ENCODE assay signal across 17 cellular contexts in genomic region chr13:87777395-87777794, GRCh38.
A peak's percentile ranks its signal among the peaks of the same experiment; 100 is the strongest.
DNase-seq lines count a peak whose midpoint lies in the region; FAIRE-seq and TF ChIP-seq lines count a peak whose summit lies in the region.
"Had no signal": no experiment of that assay in that cellular context is flagged by ENCODE, and none has a peak within 500 bp of the region (broad histone marks: within the 10 kb centered on the region; RNA-seq: fewer than 3 reads in every experiment).

No MANE protein-coding gene starts in this region.

- peak; percentile 23 for DNase-seq in MCF 10A (ENCODE audit: unreplicated experiment)
- DNase-seq in breast epithelium (ENCODE audit: low spot score in 2 of 2): no peak
- peak; percentile 27 for DNase-seq in OCI-M1 (lab: John Stamatoyannopoulos, UW)
- peak; percentile 13 for DNase-seq in choroid plexus epithelial cell (ENCODE audit: low read depth)
- peak; percentile 22 for DNase-seq in superior temporal gyrus (ENCODE audit: extremely low spot score)
- DNase-seq in SKM-1 treated with dmso at 0.1 percent for 144 hours (lab: John Stamatoyannopoulos, UW; ENCODE audit: unreplicated experiment): no peak
- DNase-seq in dorsolateral prefrontal cortex: no peak
- DNase-seq in D721Med (ENCODE audit: insufficient read length, low spot score): no peak
- DNase-seq: activated CD4-positive, CD25-positive, alpha-beta regulatory T cell treated with anti-CD3 and anti-CD28 coated beads, Interleukin-2, amount 50 U/mL, for 72 hours; activated naive CD4-positive, alpha-beta T cell treated with anti-CD3 and anti-CD28 coated beads, Interleukin-2, amount 10 ng/mL, durations not matched to agents 7 days and 5 days; glutamatergic neuron; mucosa of descending colon; ovary; PC-9; spleen; T-helper 1 cell had no signal

- H3K27me3 ChIP-seq in breast epithelium (no peaks in the 10 kb centered on the region), dorsolateral prefrontal cortex (no peaks in the 10 kb centered on the region)
- H3K27me3 ChIP-seq: ovary, spleen had no signal

- no peaks in the 10 kb centered on the region for H3K36me3 ChIP-seq in breast epithelium
- H3K36me3 ChIP-seq: ovary, spleen had no signal

- H3K9me3 ChIP-seq in breast epithelium: no peaks in the 10 kb centered on the region
- H3K9me3 ChIP-seq: mucosa of descending colon, ovary, spleen had no signal

- CTCF ChIA-PET in MCF 10A (lab: Yijun Ruan, JAX): interaction anchor here (0.5 to 0.7 kb wide), 2 partner anchors 16 to 876 kb away, joined by 3 to 4 read pairs; no protein-coding TSS in a partner anchor

- H3K4me3 ChIP-seq in breast epithelium (no peak overlapping the region), choroid plexus epithelial cell (ENCODE audit: low read depth, low read length) (no peak overlapping the region), dorsolateral prefrontal cortex (no peak overlapping the region)
- H3K4me3 ChIP-seq: mucosa of descending colon, ovary, PC-9, spleen had no signal

- no peaks in the 10 kb centered on the region for H3K36me3 Mint-ChIP-seq in MCF 10A (ENCODE audit: insufficient read depth, unreplicated experiment)
- H3K36me3 Mint-ChIP-seq: activated naive CD4-positive, alpha-beta T cell treated with anti-CD3 and anti-CD28 coated beads, Interleukin-2, amount 10 ng/mL, durations not matched to agents 7 days and 5 days had no signal

- no peaks in the 10 kb centered on the region for H3K27me3 Mint-ChIP-seq in MCF 10A (ENCODE audit: insufficient read depth, unreplicated experiment)
- H3K27me3 Mint-ChIP-seq: activated naive CD4-positive, alpha-beta T cell treated with anti-CD3 and anti-CD28 coated beads, Interleukin-2, amount 10 ng/mL, durations not matched to agents 7 days and 5 days had no signal

- H3K4me1 Mint-ChIP-seq in MCF 10A (ENCODE audit: insufficient read depth, unreplicated experiment): no peaks in the 10 kb centered on the region
- H3K4me1 Mint-ChIP-seq: activated naive CD4-positive, alpha-beta T cell treated with anti-CD3 and anti-CD28 coated beads, Interleukin-2, amount 10 ng/mL, durations not matched to agents 7 days and 5 days had no signal

- H3K9me3 Mint-ChIP-seq in MCF 10A (ENCODE audit: unreplicated experiment): no peaks in the 10 kb centered on the region

- no peak overlapping the region for H3K4me3 Mint-ChIP-seq in MCF 10A (ENCODE audit: unreplicated experiment)
- H3K4me3 Mint-ChIP-seq: activated naive CD4-positive, alpha-beta T cell treated with anti-CD3 and anti-CD28 coated beads, Interleukin-2, amount 10 ng/mL, durations not matched to agents 7 days and 5 days had no signal

- POLR2A ChIA-PET in MCF 10A (lab: Yijun Ruan, JAX): no interaction called here

- H3K27ac Mint-ChIP-seq in MCF 10A (ENCODE audit: low read depth, unreplicated experiment): no peak overlapping the region
- H3K27ac Mint-ChIP-seq: activated naive CD4-positive, alpha-beta T cell treated with anti-CD3 and anti-CD28 coated beads, Interleukin-2, amount 10 ng/mL, durations not matched to agents 7 days and 5 days had no signal

- no peak for TF ChIP-seq POLR2A in breast epithelium (IDR thresholded peaks at IDR 0.05)

- no peaks in the 10 kb centered on the region for H3K4me1 ChIP-seq in breast epithelium
- H3K4me1 ChIP-seq: spleen had no signal

- TF ChIP-seq CTCF in MCF 10A (IDR thresholded peaks at IDR 0.05; ENCODE audit: unreplicated experiment) (peak; percentile 6), breast epithelium (IDR thresholded peaks at IDR 0.05) (no peak), choroid plexus epithelial cell (conservative IDR thresholded peaks at IDR 0.05; ENCODE audit: low read depth, low read length) (no peak), dorsolateral prefrontal cortex (IDR thresholded peaks at IDR 0.05 in 54 of 56, conservative IDR thresholded peaks at IDR 0.05 in 2 of 56; ENCODE audit: low read depth in 1 of 56, partially characterized antibody in 56 of 56) (peak in 25 of 56 donors; percentile 3 to 54 (median 27)), D721Med (IDR thresholded peaks at IDR 0.05; ENCODE audit: insufficient read depth, missing control alignments) (no peak)

- H3K27ac ChIP-seq in breast epithelium (no peak overlapping the region), dorsolateral prefrontal cortex (no peak overlapping the region)
- H3K27ac ChIP-seq: ovary, PC-9, spleen had no signal

- no peak for FAIRE-seq in D721Med (lab: Jason Lieb, UNC)
- FAIRE-seq: keratinocyte had no signal

- intact Hi-C loops in MCF 10A (cut with micrococcal nuclease) (no loop called here), breast epithelium (cut with DNase I; ENCODE audit: low total_unique reads) (no loop called here), dorsolateral prefrontal cortex (cut with DNase I) (no loop called here)

- BruUV-seq in MCF 10A (replicated peaks; lab: Mats Ljungman, UMichigan): no TSS peak

Comparison
In these comparisons a context has a peak if more than half of its experiments do, and no peak if none do; other contexts are left out.
1. DNase-seq: peak in MCF 10A (single experiment), OCI-M1 (single experiment), choroid plexus epithelial cell (single experiment) and superior temporal gyrus (single experiment); none in breast epithelium (0 of 2), SKM-1 treated with dmso at 0.1 percent for 144 hours (single experiment), dorsolateral prefrontal cortex (0 of 10) and D721Med (single experiment).